In genomic region chr4:121053601-121054143, GRCh38 we compare ENCODE assay signal across 20 cellular contexts.
A peak's percentile ranks its signal among the peaks of the same experiment; 100 is the strongest.
DNase-seq lines count a peak whose midpoint lies in the region; ATAC-seq and TF ChIP-seq lines count a peak whose summit lies in the region.
"Had no signal": no experiment of that assay in that cellular context is flagged by ENCODE, and none has a peak within 500 bp of the region (broad histone marks: within the 10 kb centered on the region; RNA-seq: fewer than 3 reads in every experiment).

No MANE protein-coding gene starts in this region.

- H3K9me3 ChIP-seq in BLaER1 treated with 17β-estradiol and CSF1 and Interleukin-3, amounts not matched to agents 10 nM and 100 nM (replicated peaks in 1 of 11), result no peaks in the 10 kb centered on the region; a peak in 1 of 22 replicates
- H3K9me3 ChIP-seq: thyroid gland had no signal

- peaks cover 7% of the 10 kb centered on the region for H3K4me1 Mint-ChIP-seq in stimulated activated effector memory CD8-positive, alpha-beta T cell treated with anti-CD3 and anti-CD28 coated beads, Interleukin-12 subunit alpha, Interleukin-12 subunit beta, amount 100 ng/mL, for 72 hours

- ATAC-seq in stimulated activated effector memory CD8-positive, alpha-beta T cell treated with anti-CD3 and anti-CD28 coated beads, Interleukin-12 subunit alpha, Interleukin-12 subunit beta, amount 100 ng/mL, for 72 hours, result no peak
- ATAC-seq in HG03521 (IDR thresholded peaks at IDR 0.05; ENCODE audit: unreplicated experiment) (no peak), GM19023 (IDR thresholded peaks at IDR 0.05; ENCODE audit: unreplicated experiment) (no peak)

- peak; percentile 42 for DNase-seq in HS-5 (ENCODE audit: low read depth)
- DNase-seq in astrocyte of the spinal cord (ENCODE audit: low read depth, low spot score), result peak; percentile 38
- DNase-seq in kidney tubule cell (ENCODE audit: low spot score), result peak; percentile 55
- DNase-seq in stimulated activated effector memory CD8-positive, alpha-beta T cell treated with anti-CD3 and anti-CD28 coated beads, Interleukin-12 subunit alpha, Interleukin-12 subunit beta, amount 100 ng/mL, for 72 hours (ENCODE audit: low spot score in 2 of 2), result no peak
- no peak for DNase-seq in COLO668 (lab: John Stamatoyannopoulos, UW; ENCODE audit: unreplicated experiment)
- DNase-seq: activated CD4-positive, alpha-beta memory T cell treated with anti-CD3 and anti-CD28 coated beads for 36 hours; anterior cingulate cortex; dorsolateral prefrontal cortex; foreskin melanocyte; immature natural killer cell; NCI-H1694; NCI-H774; SIG-M5; thyroid gland had no signal

- no peaks in the 10 kb centered on the region for H3K36me3 Mint-ChIP-seq in stimulated activated effector memory CD8-positive, alpha-beta T cell treated with anti-CD3 and anti-CD28 coated beads, Interleukin-12 subunit alpha, Interleukin-12 subunit beta, amount 100 ng/mL, for 72 hours
- H3K36me3 Mint-ChIP-seq: activated CD4-positive, alpha-beta memory T cell treated with anti-CD3 and anti-CD28 coated beads for 36 hours; immature natural killer cell had no signal

- H3K27ac ChIP-seq in BLaER1 treated with 17β-estradiol and CSF1 and Interleukin-3, amounts not matched to agents 10 nM and 100 nM, result no peak overlapping the region
- H3K27ac ChIP-seq: C4-2B, dorsolateral prefrontal cortex, KMS-11, thyroid gland had no signal

- no peak for TF ChIP-seq CTCF in astrocyte of the spinal cord (IDR thresholded peaks at IDR 0.05; ENCODE audit: low read depth, low read length)

- H3K9me3 Mint-ChIP-seq in stimulated activated effector memory CD8-positive, alpha-beta T cell treated with anti-CD3 and anti-CD28 coated beads, Interleukin-12 subunit alpha, Interleukin-12 subunit beta, amount 100 ng/mL, for 72 hours, result no peaks in the 10 kb centered on the region
- H3K9me3 Mint-ChIP-seq: activated CD4-positive, alpha-beta memory T cell treated with anti-CD3 and anti-CD28 coated beads for 36 hours; activated T-helper 2 cell treated with anti-CD3 and anti-CD28 coated beads, Interferon-gamma antibody, Interleukin-2, Interleukin-4, amounts not matched to agents 10 μg/mL and 5 μg/mL and 100 μg/mL, durations not matched to agents 14 hours and 24 hours and 36 hours had no signal

- H3K27me3 ChIP-seq in BLaER1 treated with 17β-estradiol and CSF1 and Interleukin-3, amounts not matched to agents 10 nM and 100 nM, result no peaks in the 10 kb centered on the region
- H3K27me3 ChIP-seq: thyroid gland had no signal

- H3K4me1 ChIP-seq in BLaER1 treated with 17β-estradiol and CSF1 and Interleukin-3, amounts not matched to agents 10 nM and 100 nM, result peaks cover 3 to 16% (median 7%) of the 10 kb centered on the region in 10 experiments; a peak in 19 of 20 replicates
- H3K4me1 ChIP-seq: thyroid gland had no signal

- H4K20me1 ChIP-seq in BLaER1 treated with 17β-estradiol and CSF1 and Interleukin-3, amounts not matched to agents 10 nM and 100 nM, result no peaks in the 10 kb centered on the region

- H3K9ac ChIP-seq in BLaER1 treated with 17β-estradiol and CSF1 and Interleukin-3, amounts not matched to agents 10 nM and 100 nM, result no peak overlapping the region
- H3K9ac ChIP-seq: KMS-11 had no signal

- H3K4me3 ChIP-seq in BLaER1 treated with 17β-estradiol and CSF1 and Interleukin-3, amounts not matched to agents 10 nM and 100 nM, result no peak overlapping the region
- no peak overlapping the region for H3K4me3 ChIP-seq in astrocyte of the spinal cord (ENCODE audit: low read depth, low read length)
- H3K4me3 ChIP-seq: dorsolateral prefrontal cortex, thyroid gland had no signal

- peak overlapping the region; percentile 12 to 53 (median 40); a peak in 17 of 22 replicates for H3K4me2 ChIP-seq in BLaER1 treated with 17β-estradiol and CSF1 and Interleukin-3, amounts not matched to agents 10 nM and 100 nM
- H3K4me2 ChIP-seq: KMS-11 had no signal

- no peaks in the 10 kb centered on the region for H3K36me3 ChIP-seq in BLaER1 treated with 17β-estradiol and CSF1 and Interleukin-3, amounts not matched to agents 10 nM and 100 nM
- H3K36me3 ChIP-seq: thyroid gland had no signal

- in situ Hi-C loops in astrocyte of the spinal cord (cut with HindIII; ENCODE audit: low sequenced_read_pairs), result no loop called here

- no peak overlapping the region for H3K27ac Mint-ChIP-seq in stimulated activated effector memory CD8-positive, alpha-beta T cell treated with anti-CD3 and anti-CD28 coated beads, Interleukin-12 subunit alpha, Interleukin-12 subunit beta, amount 100 ng/mL, for 72 hours
- H3K27ac Mint-ChIP-seq: activated CD4-positive, alpha-beta memory T cell treated with anti-CD3 and anti-CD28 coated beads for 36 hours; activated T-helper 2 cell treated with anti-CD3 and anti-CD28 coated beads, Interferon-gamma antibody, Interleukin-2, Interleukin-4, amounts not matched to agents 10 μg/mL and 5 μg/mL and 100 μg/mL, durations not matched to agents 14 hours and 24 hours and 36 hours; immature natural killer cell had no signal

- H3K4me3 Mint-ChIP-seq in stimulated activated effector memory CD8-positive, alpha-beta T cell treated with anti-CD3 and anti-CD28 coated beads, Interleukin-12 subunit alpha, Interleukin-12 subunit beta, amount 100 ng/mL, for 72 hours, result no peak overlapping the region
- H3K4me3 Mint-ChIP-seq: activated CD4-positive, alpha-beta memory T cell treated with anti-CD3 and anti-CD28 coated beads for 36 hours; immature natural killer cell had no signal

Comparison
In these comparisons a context has a peak if more than half of its experiments do, and no peak if none do; other contexts are left out.
1. DNase-seq: peak in HS-5 (single experiment), astrocyte of the spinal cord (single experiment) and kidney tubule cell (single experiment); none in stimulated activated effector memory CD8-positive, alpha-beta T cell treated with anti-CD3 and anti-CD28 coated beads, Interleukin-12 subunit alpha, Interleukin-12 subunit beta, amount 100 ng/mL, for 72 hours (0 of 2) and COLO668 (single experiment).